ENCODE assay signal across 9 cellular contexts in the genomic region with DNA sequence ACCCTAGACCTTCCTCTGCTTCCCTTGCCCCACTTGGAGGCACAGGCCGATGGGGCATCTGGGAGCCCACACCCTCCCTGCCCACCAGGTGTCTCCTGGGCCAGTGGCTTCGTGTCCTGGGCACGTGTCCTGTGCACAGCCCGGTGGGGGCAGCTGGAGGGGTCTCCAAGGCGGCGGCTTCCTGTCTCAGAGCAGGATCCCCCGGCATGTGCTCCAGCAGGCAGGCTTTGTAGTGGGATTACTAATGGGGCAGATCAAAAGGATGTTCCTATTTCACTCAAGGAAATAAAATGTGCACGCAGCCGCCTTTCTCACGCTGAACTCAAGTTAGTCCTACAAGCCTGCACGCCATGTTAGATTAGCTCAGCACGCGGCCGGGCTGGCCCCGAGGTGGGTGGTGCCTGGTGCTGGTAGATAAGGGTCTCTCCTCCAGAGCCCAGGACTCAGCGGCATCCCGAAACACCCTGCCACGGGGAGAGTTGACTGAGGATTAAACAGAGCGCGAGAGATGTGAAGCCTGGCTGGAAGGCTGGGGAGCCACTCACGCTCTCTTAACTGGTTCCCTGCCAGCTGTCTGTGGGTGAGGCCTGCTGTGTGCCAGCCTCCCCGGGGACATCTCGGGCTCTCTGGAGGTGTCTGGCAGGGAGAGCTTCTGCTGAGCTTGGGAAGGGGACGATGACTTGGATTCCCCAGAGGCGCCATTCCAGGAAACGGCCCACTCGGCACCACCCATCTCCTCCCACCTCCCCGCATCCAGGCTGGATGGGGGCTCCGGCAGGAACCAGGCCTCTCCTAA.
DNase-seq lines count a peak whose midpoint lies in the region; ATAC-seq and TF ChIP-seq lines count a peak whose summit lies in the region.
"Had no signal": no experiment of that assay in that cellular context is flagged by ENCODE, and none has a peak within 500 bp of the region (broad histone marks: within the 10 kb centered on the region; RNA-seq: fewer than 3 reads in every experiment).

No MANE protein-coding gene starts in this region.

- TF ChIP-seq CTCF in hepatocyte (IDR thresholded peaks at IDR 0.05; ENCODE audit: poor library complexity), result no peak

- H3K4me1 ChIP-seq in HUES64 (ENCODE audit: insufficient read depth, low read length) (peaks cover 5% of the 10 kb centered on the region; the same call in 1 of the 2 replicates), adipocyte (ENCODE audit: control insufficient read depth, insufficient read depth, low read length) (peaks cover 23% of the 10 kb centered on the region), hepatocyte (ENCODE audit: insufficient read depth) (peaks cover 21% of the 10 kb centered on the region), stomach smooth muscle (ENCODE audit: control insufficient read depth, insufficient read depth, low read length) (peaks cover 19% of the 10 kb centered on the region)

- no peak for ATAC-seq in GM19035 (IDR thresholded peaks at IDR 0.05; ENCODE audit: unreplicated experiment)
- ATAC-seq in HG02885 (IDR thresholded peaks at IDR 0.05; ENCODE audit: poor library complexity, unreplicated experiment), result no peak

- no peaks in the 10 kb centered on the region for H4K20me1 ChIP-seq in hepatocyte (ENCODE audit: insufficient read depth, poor library complexity, severe bottlenecking)

- H3K27me3 ChIP-seq in HUES64 (ENCODE audit: insufficient read depth, low read length), result no peaks in the 10 kb centered on the region
- H3K27me3 ChIP-seq in adipocyte (replicated peaks; ENCODE audit: control insufficient read depth, insufficient read depth, low read length), result no peaks in the 10 kb centered on the region
- no peaks in the 10 kb centered on the region for H3K27me3 ChIP-seq in hepatocyte
- H3K27me3 ChIP-seq in stomach smooth muscle (ENCODE audit: control insufficient read depth in 1 of 2, insufficient read depth in 2 of 2, low read length in 2 of 2), result no peaks in the 10 kb centered on the region

- H3K9ac ChIP-seq in HUES64 (ENCODE audit: low read depth, low read length), result no peak overlapping the region
- peak overlapping the region; percentile 52 for H3K9ac ChIP-seq in adipocyte (ENCODE audit: low read length)
- H3K9ac ChIP-seq in stomach smooth muscle (ENCODE audit: low read length in 2 of 2), result no peak overlapping the region

- 80% methylated on average over 29 of the region's 29 CpGs for WGBS in HUES64
- 37% methylated on average over 29 of the region's 29 CpGs for WGBS in hepatocyte (ENCODE audit: low lambda C conversion rate, missing lambda C conversion rate)

- 0 out of 2 replicates have a peak overlapping the region, but pooled peaks have one; percentile 35 for H3K27ac ChIP-seq in HUES64 (ENCODE audit: low read depth, low read length)
- H3K27ac ChIP-seq in hepatocyte, result peak overlapping the region; percentile 95
- H3K27ac ChIP-seq in stomach smooth muscle (ENCODE audit: low read length), result peak overlapping the region; percentile 55
- H3K27ac ChIP-seq: VCaP had no signal

- H3K9me3 ChIP-seq in HUES64 (ENCODE audit: insufficient read depth, low read depth, low read length) (no peaks in the 10 kb centered on the region), adipocyte (ENCODE audit: control insufficient read depth, low read length) (no peaks in the 10 kb centered on the region), hepatocyte (ENCODE audit: low read depth) (no peaks in the 10 kb centered on the region), stomach smooth muscle (ENCODE audit: control insufficient read depth in 2 of 2, low read length in 2 of 2) (no peaks in the 10 kb centered on the region)

- H3K9me2 ChIP-seq in hepatocyte (replicated peaks; ENCODE audit: insufficient read depth), result no peaks in the 10 kb centered on the region

- DNase-seq in adipocyte (ENCODE audit: low read depth) (peak; percentile 46), hepatocyte (ENCODE audit: low spot score) (peak; percentile 87), NCI-H510A treated with DMSO at 0.1 percent for 48 hours (lab: John Stamatoyannopoulos, UW) (no peak)
- no peak for DNase-seq in stimulated activated CD4-positive, alpha-beta T cell treated with anti-CD3 and anti-CD28 coated beads, Interleukin-4, amount 100 ng/mL, for 24 hours

- H3K79me2 ChIP-seq in hepatocyte, result no peaks in the 10 kb centered on the region

- peak overlapping the region; percentile 58 for H3K4me2 ChIP-seq in hepatocyte

- H3K4me3 ChIP-seq in HUES64 (ENCODE audit: low read length) (no peak overlapping the region), adipocyte (ENCODE audit: low read length) (peak overlapping the region; percentile 1), hepatocyte (no peak overlapping the region), stomach smooth muscle (ENCODE audit: low read length in 2 of 2) (peak overlapping the region in 1 of 2 donors; percentile 35)

- no peak overlapping the region for H2AFZ ChIP-seq in hepatocyte

- H3K36me3 ChIP-seq in HUES64 (ENCODE audit: insufficient read depth, low read length) (peaks cover 10% of the 10 kb centered on the region; the same call in 1 of the 2 replicates), adipocyte (ENCODE audit: control insufficient read depth, insufficient read depth, low read length, severe bottlenecking) (peaks cover 32% of the 10 kb centered on the region), hepatocyte (replicated peaks; ENCODE audit: insufficient read depth, low read depth) (no peaks in the 10 kb centered on the region), stomach smooth muscle (ENCODE audit: control insufficient read depth in 2 of 2, insufficient read depth in 2 of 2, low read length in 2 of 2) (peaks cover 10 to 12% of the 10 kb centered on the region in 2 donors)

Comparison
In these comparisons a context has a peak if more than half of its experiments do, and no peak if none do; other contexts are left out.
1. H3K27ac ChIP-seq: peak in every context shown above with its lines; median percentile 95 in hepatocyte; 55 in stomach smooth muscle; 35 in HUES64.
2. DNase-seq: peak in adipocyte (single experiment) and hepatocyte (single experiment); none in stimulated activated CD4-positive, alpha-beta T cell treated with anti-CD3 and anti-CD28 coated beads, Interleukin-4, amount 100 ng/mL, for 24 hours (single experiment) and NCI-H510A treated with DMSO at 0.1 percent for 48 hours (single experiment).